ENCODE assay signal across 8 cellular contexts in the genomic region with DNA sequence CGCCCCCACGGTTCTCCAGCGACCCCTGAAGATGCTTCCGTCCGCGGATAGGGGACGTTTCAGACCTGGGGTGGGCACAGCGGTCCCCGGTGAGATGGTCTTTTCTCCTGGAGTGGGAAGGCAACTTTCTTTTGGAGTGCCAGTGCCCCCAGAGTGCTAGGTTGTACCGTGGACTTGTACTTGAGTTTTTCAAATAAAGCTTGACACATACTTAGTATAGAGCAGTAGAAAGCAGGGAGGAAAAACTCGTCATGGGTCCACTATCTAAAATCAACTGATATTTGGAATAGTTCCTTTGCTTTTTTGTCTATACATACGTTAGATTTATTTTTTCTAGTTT. TPM values are rescaled to one million over a fixed set of nuclear protein-coding genes. Genes with fewer than 3 reads are reported as not detected.
DNase-seq lines count a peak whose midpoint lies in the region; ATAC-seq, FAIRE-seq and TF ChIP-seq lines count a peak whose summit lies in the region.

No MANE protein-coding gene starts in this region.

- peak overlapping the region; percentile 64 for H3K27ac ChIP-seq in HL-60 (replicated peaks)

- H3K4me3 ChIP-seq in HL-60 (replicated peaks; ENCODE audit: insufficient read depth, low read length): peak overlapping the region; percentile 66

- DNase-seq in activated naive CD4-positive, alpha-beta T cell treated with anti-CD3 and anti-CD28 coated beads, Interleukin-2, amount 50 U/mL, for 16 hours: no peak
- DNase-seq in HL-60 (ENCODE audit: low read depth in 1 of 2, low spot score in 1 of 2) (no peak), natural killer cell (no peak), frontal cortex (ENCODE audit: low spot score in 2 of 2) (no peak), AG08396 (ENCODE audit: low spot score) (no peak)

- no peaks in the 10 kb centered on the region for H3K27me3 ChIP-seq in HL-60 (ENCODE audit: insufficient read depth, poor library complexity, severe bottlenecking)

- H3K36me3 Mint-ChIP-seq in activated naive CD4-positive, alpha-beta T cell treated with anti-CD3 and anti-CD28 coated beads, Interleukin-2, amount 50 U/mL, for 24 hours: no peaks in the 10 kb centered on the region
- peaks cover 7% of the 10 kb centered on the region for H3K36me3 Mint-ChIP-seq in dendritic cell treated with granulocyte-macrophage colony-stimulating factor and Interleukin-4, amounts not matched to agents 40 ng/mL and 50 ng/mL, for 4 days (ENCODE audit: low read depth)
- H3K36me3 Mint-ChIP-seq in natural killer cell: no peaks in the 10 kb centered on the region

- ATAC-seq in natural killer cell (peak in 2 of 3 donors; percentile 47 to 48), GM18861 (IDR thresholded peaks at IDR 0.05; ENCODE audit: unreplicated experiment) (no peak)

- no peaks in the 10 kb centered on the region for H3K9me3 Mint-ChIP-seq in activated naive CD4-positive, alpha-beta T cell treated with anti-CD3 and anti-CD28 coated beads, Interleukin-2, amount 50 U/mL, for 24 hours
- H3K9me3 Mint-ChIP-seq in dendritic cell treated with granulocyte-macrophage colony-stimulating factor and Interleukin-4, amounts not matched to agents 40 ng/mL and 50 ng/mL, for 4 days: no peaks in the 10 kb centered on the region
- no peaks in the 10 kb centered on the region for H3K9me3 Mint-ChIP-seq in natural killer cell

- H3K4me3 Mint-ChIP-seq in activated naive CD4-positive, alpha-beta T cell treated with anti-CD3 and anti-CD28 coated beads, Interleukin-2, amount 50 U/mL, for 24 hours: peak overlapping the region; percentile 87
- H3K4me3 Mint-ChIP-seq in dendritic cell treated with granulocyte-macrophage colony-stimulating factor and Interleukin-4, amounts not matched to agents 40 ng/mL and 50 ng/mL, for 4 days: peak overlapping the region; percentile 99
- H3K4me3 Mint-ChIP-seq in natural killer cell: peak overlapping the region; percentile 96

- no peak overlapping the region for H3K27ac Mint-ChIP-seq in activated naive CD4-positive, alpha-beta T cell treated with anti-CD3 and anti-CD28 coated beads, Interleukin-2, amount 50 U/mL, for 24 hours
- H3K27ac Mint-ChIP-seq in dendritic cell treated with granulocyte-macrophage colony-stimulating factor and Interleukin-4, amounts not matched to agents 40 ng/mL and 50 ng/mL, for 4 days: peak overlapping the region; percentile 96
- peak overlapping the region; percentile 83 to 95 for H3K27ac Mint-ChIP-seq in natural killer cell

- no peak for TF ChIP-seq CTCF in HL-60 (IDR thresholded peaks at IDR 0.05; ENCODE audit: insufficient read depth, low read length)
- TF ChIP-seq CTCF in natural killer cell (IDR thresholded peaks at IDR 0.05): no peak

- intact Hi-C loops in dendritic cell treated with granulocyte-macrophage colony-stimulating factor and Interleukin-4, amounts not matched to agents 40 ng/mL and 50 ng/mL, for 4 days (cut with micrococcal nuclease): loop anchor here (10.0 kb wide), 1 partner anchor 368 kb away; the partner anchor contains the start of gene SMNDC1
- intact Hi-C loops in natural killer cell (cut with micrococcal nuclease): loop anchor here (2.0 to 10.0 kb wide), 2 partner anchors 62 to 368 kb away; partner anchors contain the start of gene SMNDC1

- no peak for FAIRE-seq in frontal cortex (lab: Jason Lieb, UNC)

- H3K4me1 Mint-ChIP-seq in activated naive CD4-positive, alpha-beta T cell treated with anti-CD3 and anti-CD28 coated beads, Interleukin-2, amount 50 U/mL, for 24 hours: peaks cover 9% of the 10 kb centered on the region
- peaks cover 5% of the 10 kb centered on the region for H3K4me1 Mint-ChIP-seq in dendritic cell treated with granulocyte-macrophage colony-stimulating factor and Interleukin-4, amounts not matched to agents 40 ng/mL and 50 ng/mL, for 4 days (ENCODE audit: low read depth)
- peaks cover 10 to 15% of the 10 kb centered on the region in 2 donors for H3K4me1 Mint-ChIP-seq in natural killer cell

- H3K27me3 Mint-ChIP-seq in activated naive CD4-positive, alpha-beta T cell treated with anti-CD3 and anti-CD28 coated beads, Interleukin-2, amount 50 U/mL, for 24 hours: peaks cover 3% of the 10 kb centered on the region
- peaks cover 13% of the 10 kb centered on the region for H3K27me3 Mint-ChIP-seq in dendritic cell treated with granulocyte-macrophage colony-stimulating factor and Interleukin-4, amounts not matched to agents 40 ng/mL and 50 ng/mL, for 4 days
- peaks cover 13 to 20% of the 10 kb centered on the region in 2 donors for H3K27me3 Mint-ChIP-seq in natural killer cell (ENCODE audit: low read depth in 2 of 2)

RNA-seq across cellular contexts. Expression of gene RBM20, which starts 28.4 kb away (rescaled TPM):
- total RNA-seq in natural killer cell (under 1 TPM in 1 of 3 donors, not detected in 2; 0.35 TPM), frontal cortex (0.41 TPM)
